ENCODE assay signal across 9 cellular contexts in the genomic region with DNA sequence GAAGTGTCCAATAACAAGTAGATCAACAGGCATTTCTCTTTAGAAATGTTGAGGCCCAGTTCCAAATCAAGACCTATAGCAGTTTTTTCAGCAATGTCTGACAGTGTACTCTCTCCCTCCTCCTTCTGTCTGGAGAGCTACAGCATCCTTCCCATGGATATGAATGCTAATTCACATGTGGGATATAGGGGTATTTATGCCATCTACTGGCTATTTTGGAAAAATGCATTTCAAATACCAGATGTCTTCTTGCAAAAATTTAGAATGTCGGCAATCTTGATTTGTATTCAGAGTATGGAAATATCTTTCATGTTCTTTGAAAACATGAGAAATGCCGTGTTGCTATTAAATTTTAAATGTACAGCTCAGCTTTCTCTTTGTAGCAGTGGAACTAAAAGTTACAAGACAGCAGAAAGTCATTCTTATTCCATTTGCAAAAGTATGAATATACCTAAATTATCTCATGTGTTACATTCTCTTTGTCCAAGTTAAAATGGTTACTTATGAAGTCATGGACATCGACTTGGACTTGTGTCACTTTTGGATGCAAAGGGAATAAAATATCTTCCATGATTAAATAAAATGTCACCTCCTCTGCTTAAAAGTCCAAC.
DNase-seq lines count a peak whose midpoint lies in the region; ATAC-seq and TF ChIP-seq lines count a peak whose summit lies in the region.
"Had no signal": no experiment of that assay in that cellular context is flagged by ENCODE, and none has a peak within 500 bp of the region (broad histone marks: within the 10 kb centered on the region; RNA-seq: fewer than 3 reads in every experiment).

No MANE protein-coding gene starts in this region.

- no peak overlapping the region for H3K27ac ChIP-seq in Panc1 (ENCODE audit: low read length)
- H3K27ac ChIP-seq: epithelial cell of prostate had no signal

- H3K4me3 Mint-ChIP-seq in CD14-positive monocyte, result no peak overlapping the region

- peaks cover 0 to 2% (median 0%) of the 10 kb centered on the region in 3 donors for H3K27me3 Mint-ChIP-seq in CD14-positive monocyte (ENCODE audit: low read depth in 3 of 3)

- H3K4me1 Mint-ChIP-seq in CD14-positive monocyte, result peaks cover 2% of the 10 kb centered on the region

- POLR2A ChIA-PET in Panc1 (lab: Charles Lee), result no interaction called here

- ATAC-seq in Panc1, result peak; percentile 87
- no peak for ATAC-seq in esophagus mucosa

- no peaks in the 10 kb centered on the region for H3K4me1 ChIP-seq in Panc1 (ENCODE audit: control insufficient read depth, insufficient read depth, low read length)

- CTCF ChIA-PET in Panc1 (lab: Charles Lee), result interaction anchor here (1.0 kb wide), 1 partner anchor 1066 kb away, joined by 5 read pairs; no protein-coding TSS in a partner anchor

- H3K4me3 ChIP-seq in Panc1 (ENCODE audit: low read depth in 2 of 2, low read length in 2 of 2), result no peak overlapping the region

- TF ChIP-seq CTCF in CD14-positive monocyte (IDR thresholded peaks at IDR 0.05) (peak; percentile 67), Panc1 (IDR thresholded peaks at IDR 0.05) (peak; percentile 66; the same call in 1 of the 2 replicates)

- no peaks in the 10 kb centered on the region for H3K36me3 Mint-ChIP-seq in CD14-positive monocyte

- intact Hi-C loops in CD14-positive monocyte (cut with micrococcal nuclease) (no loop called here), Panc1 (cut with micrococcal nuclease; ENCODE audit: unreplicated experiment) (no loop called here)

- 0 out of 2 replicates have a peak, but pooled peaks cover 2% of the 10 kb centered on the region for H3K27me3 ChIP-seq in Panc1 (ENCODE audit: control insufficient read depth, insufficient read depth, low read length)

- H3K9me3 ChIP-seq in Panc1 (ENCODE audit: control insufficient read depth, insufficient read depth, low read depth, low read length), result no peaks in the 10 kb centered on the region

- peaks cover 0 to 9% (median 3%) of the 10 kb centered on the region in 7 donors for H3K9me3 Mint-ChIP-seq in CD14-positive monocyte

- no peak overlapping the region for H3K27ac Mint-ChIP-seq in CD14-positive monocyte

- no peak for DNase-seq in CD14-positive monocyte (ENCODE audit: low spot score)
- peak; percentile 59 to 67 for DNase-seq in Kasumi-1 (lab: John Stamatoyannopoulos, UW)
- peak; percentile 58 for DNase-seq in Panc1 (ENCODE audit: low read depth, low spot score)
- DNase-seq in fibroblast of peridontal ligament (ENCODE audit: extremely low read depth), result peak; percentile 68
- DNase-seq in stromal cell of bone marrow (ENCODE audit: low read depth), result peak; percentile 48
- DNase-seq in stimulated activated CD4-positive, alpha-beta T cell treated with anti-CD3 and anti-CD28 coated beads, Interleukin-2, amount 100 ng/mL, for 24 hours, result no peak
- DNase-seq in GF-D8 (lab: John Stamatoyannopoulos, UW), result no peak

- H3K36me3 ChIP-seq in Panc1 (ENCODE audit: control insufficient read depth, insufficient read depth, low read length), result no peaks in the 10 kb centered on the region

- BruUV-seq in Panc1 (replicated peaks; lab: Mats Ljungman, UMichigan), result no TSS peak

- in situ Hi-C loops in Panc1 (cut with HindIII; ENCODE audit: low pct_unique_long_range_greater_than_20kb, low sequenced_read_pairs), result loop anchor here (25.0 kb wide), 1 partner anchor 1070 kb away; the partner anchor contains the start of gene BASP1

Comparison
In these comparisons a context has a peak if more than half of its experiments do, and no peak if none do; other contexts are left out.
1. DNase-seq: peak in Kasumi-1 (2 of 2), Panc1 (single experiment), fibroblast of peridontal ligament (single experiment) and stromal cell of bone marrow (single experiment); none in CD14-positive monocyte (single experiment), stimulated activated CD4-positive, alpha-beta T cell treated with anti-CD3 and anti-CD28 coated beads, Interleukin-2, amount 100 ng/mL, for 24 hours (0 of 2) and GF-D8 (single experiment).